ENCODE assay signal across 1 cellular context in the genomic region with DNA sequence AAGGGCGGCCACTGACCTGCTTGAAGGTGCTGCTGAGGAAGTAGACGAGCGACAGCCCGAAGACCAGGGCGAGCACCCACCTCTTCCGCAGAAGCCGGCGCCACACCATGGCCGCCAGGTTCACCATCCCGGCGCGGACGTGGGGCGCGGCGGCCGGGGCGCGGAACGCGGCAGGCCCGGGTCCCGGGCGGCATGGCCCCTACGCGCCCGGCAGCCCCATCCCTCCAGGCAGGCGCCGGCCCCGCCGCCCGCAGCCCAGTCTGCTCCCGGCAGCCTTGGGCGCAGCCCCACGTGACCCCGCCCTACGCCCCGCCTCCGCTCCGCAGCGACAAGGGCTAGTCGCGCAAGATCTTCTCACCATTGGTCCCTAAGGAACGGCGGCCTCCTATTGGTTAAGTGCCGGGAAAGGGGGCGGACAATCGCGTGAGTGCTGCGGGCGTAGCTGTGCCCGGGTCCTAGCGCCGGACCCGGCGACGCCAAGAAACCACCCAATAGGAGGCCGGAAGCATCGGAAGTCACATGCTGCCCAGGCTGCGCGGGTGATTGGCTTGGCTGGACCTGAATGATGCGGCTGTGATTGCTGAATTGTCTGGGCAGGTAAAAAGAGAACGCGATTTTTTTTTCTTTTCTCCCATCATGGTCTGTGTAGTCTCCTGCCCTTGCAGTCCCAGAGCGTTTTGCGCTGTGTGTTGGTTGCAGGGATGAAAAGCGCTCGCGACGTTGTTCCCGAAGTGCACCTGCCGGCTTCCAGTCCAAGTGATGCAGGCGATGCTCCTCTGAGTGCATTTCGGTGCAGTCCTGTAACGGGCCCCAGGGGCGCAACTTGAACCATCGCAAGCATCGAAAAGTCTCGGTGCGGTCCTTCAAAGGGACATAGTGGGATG.
TF ChIP-seq lines count a peak whose summit lies in the region.

A gene with protein sequence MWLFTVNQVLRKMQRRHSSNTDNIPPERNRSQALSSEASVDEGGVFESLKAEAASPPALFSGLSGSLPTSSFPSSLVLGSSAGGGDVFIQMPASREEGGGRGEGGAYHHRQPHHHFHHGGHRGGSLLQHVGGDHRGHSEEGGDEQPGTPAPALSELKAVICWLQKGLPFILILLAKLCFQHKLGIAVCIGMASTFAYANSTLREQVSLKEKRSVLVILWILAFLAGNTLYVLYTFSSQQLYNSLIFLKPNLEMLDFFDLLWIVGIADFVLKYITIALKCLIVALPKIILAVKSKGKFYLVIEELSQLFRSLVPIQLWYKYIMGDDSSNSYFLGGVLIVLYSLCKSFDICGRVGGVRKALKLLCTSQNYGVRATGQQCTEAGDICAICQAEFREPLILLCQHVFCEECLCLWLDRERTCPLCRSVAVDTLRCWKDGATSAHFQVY (plus strand): TSS at position 542 of the 884 bp plus-strand sequence. CDS start 2,183 bp downstream, outside the sequence.
A gene with protein sequence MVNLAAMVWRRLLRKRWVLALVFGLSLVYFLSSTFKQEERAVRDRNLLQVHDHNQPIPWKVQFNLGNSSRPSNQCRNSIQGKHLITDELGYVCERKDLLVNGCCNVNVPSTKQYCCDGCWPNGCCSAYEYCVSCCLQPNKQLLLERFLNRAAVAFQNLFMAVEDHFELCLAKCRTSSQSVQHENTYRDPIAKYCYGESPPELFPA (minus strand): TSS at position 296 of the 884 bp plus-strand sequence. CDS start 169 bp downstream, at position 127.

TF ChIP-seq in SK-N-SH, 30 proteins besides CTCF, POLR2A, EP300 and RAD21 (continued from another document):
- TF ChIP-seq, protein P1, sequence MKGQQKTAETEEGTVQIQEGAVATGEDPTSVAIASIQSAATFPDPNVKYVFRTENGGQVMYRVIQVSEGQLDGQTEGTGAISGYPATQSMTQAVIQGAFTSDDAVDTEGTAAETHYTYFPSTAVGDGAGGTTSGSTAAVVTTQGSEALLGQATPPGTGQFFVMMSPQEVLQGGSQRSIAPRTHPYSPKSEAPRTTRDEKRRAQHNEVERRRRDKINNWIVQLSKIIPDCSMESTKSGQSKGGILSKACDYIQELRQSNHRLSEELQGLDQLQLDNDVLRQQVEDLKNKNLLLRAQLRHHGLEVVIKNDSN (IDR thresholded peaks at IDR 0.05; ENCODE audit: borderline replicate concordance, low read depth) = peak; percentile 93
- TF ChIP-seq, protein P2, sequence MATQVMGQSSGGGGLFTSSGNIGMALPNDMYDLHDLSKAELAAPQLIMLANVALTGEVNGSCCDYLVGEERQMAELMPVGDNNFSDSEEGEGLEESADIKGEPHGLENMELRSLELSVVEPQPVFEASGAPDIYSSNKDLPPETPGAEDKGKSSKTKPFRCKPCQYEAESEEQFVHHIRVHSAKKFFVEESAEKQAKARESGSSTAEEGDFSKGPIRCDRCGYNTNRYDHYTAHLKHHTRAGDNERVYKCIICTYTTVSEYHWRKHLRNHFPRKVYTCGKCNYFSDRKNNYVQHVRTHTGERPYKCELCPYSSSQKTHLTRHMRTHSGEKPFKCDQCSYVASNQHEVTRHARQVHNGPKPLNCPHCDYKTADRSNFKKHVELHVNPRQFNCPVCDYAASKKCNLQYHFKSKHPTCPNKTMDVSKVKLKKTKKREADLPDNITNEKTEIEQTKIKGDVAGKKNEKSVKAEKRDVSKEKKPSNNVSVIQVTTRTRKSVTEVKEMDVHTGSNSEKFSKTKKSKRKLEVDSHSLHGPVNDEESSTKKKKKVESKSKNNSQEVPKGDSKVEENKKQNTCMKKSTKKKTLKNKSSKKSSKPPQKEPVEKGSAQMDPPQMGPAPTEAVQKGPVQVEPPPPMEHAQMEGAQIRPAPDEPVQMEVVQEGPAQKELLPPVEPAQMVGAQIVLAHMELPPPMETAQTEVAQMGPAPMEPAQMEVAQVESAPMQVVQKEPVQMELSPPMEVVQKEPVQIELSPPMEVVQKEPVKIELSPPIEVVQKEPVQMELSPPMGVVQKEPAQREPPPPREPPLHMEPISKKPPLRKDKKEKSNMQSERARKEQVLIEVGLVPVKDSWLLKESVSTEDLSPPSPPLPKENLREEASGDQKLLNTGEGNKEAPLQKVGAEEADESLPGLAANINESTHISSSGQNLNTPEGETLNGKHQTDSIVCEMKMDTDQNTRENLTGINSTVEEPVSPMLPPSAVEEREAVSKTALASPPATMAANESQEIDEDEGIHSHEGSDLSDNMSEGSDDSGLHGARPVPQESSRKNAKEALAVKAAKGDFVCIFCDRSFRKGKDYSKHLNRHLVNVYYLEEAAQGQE (IDR thresholded peaks at IDR 0.05; ENCODE audit: low read depth, low read length) = no peak
- peak; percentile 48 for TF ChIP-seq NRF1 (IDR thresholded peaks at IDR 0.05; ENCODE audit: low read depth, low read length)
- TF ChIP-seq TEAD4 (IDR thresholded peaks at IDR 0.05; ENCODE audit: borderline replicate concordance, insufficient read depth) = no peak
- peak; percentile 82 for TF ChIP-seq RFX5 (IDR thresholded peaks at IDR 0.05; ENCODE audit: low read length)
- TF ChIP-seq NFIC (IDR thresholded peaks at IDR 0.05; ENCODE audit: borderline replicate concordance) = no peak; the same call in 1 of the 2 replicates
- TF ChIP-seq RXRA (IDR thresholded peaks at IDR 0.05; ENCODE audit: borderline replicate concordance, low read depth) = no peak
- no peak for TF ChIP-seq GATA2 (CRISPR knock-in tag; IDR thresholded peaks at IDR 0.05)
- TF ChIP-seq EZH2phosphoT487 (IDR thresholded peaks at IDR 0.05; ENCODE audit: borderline replicate concordance, low read depth) = no peak
- TF ChIP-seq, protein P3, sequence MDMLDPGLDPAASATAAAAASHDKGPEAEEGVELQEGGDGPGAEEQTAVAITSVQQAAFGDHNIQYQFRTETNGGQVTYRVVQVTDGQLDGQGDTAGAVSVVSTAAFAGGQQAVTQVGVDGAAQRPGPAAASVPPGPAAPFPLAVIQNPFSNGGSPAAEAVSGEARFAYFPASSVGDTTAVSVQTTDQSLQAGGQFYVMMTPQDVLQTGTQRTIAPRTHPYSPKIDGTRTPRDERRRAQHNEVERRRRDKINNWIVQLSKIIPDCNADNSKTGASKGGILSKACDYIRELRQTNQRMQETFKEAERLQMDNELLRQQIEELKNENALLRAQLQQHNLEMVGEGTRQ (IDR thresholded peaks at IDR 0.05; ENCODE audit: borderline replicate concordance, low read depth, low read length) = peak; percentile 80
- peak; percentile 81; the same call in 1 of the 2 replicates for TF ChIP-seq FOXM1 (IDR thresholded peaks at IDR 0.05; ENCODE audit: low read depth)
- no peak for TF ChIP-seq TAF1 (IDR thresholded peaks at IDR 0.05; ENCODE audit: borderline replicate concordance, low read depth, low read length)
- TF ChIP-seq POLR2AphosphoS5 (IDR thresholded peaks at IDR 0.05; ENCODE audit: low read depth, low read length) = peak; percentile 62
- no peak for TF ChIP-seq RCOR1 (IDR thresholded peaks at IDR 0.05; ENCODE audit: low read length)
- peak; percentile 84 for TF ChIP-seq MXI1 (IDR thresholded peaks at IDR 0.05; ENCODE audit: low read depth, low read length)
- TF ChIP-seq, protein P4, sequence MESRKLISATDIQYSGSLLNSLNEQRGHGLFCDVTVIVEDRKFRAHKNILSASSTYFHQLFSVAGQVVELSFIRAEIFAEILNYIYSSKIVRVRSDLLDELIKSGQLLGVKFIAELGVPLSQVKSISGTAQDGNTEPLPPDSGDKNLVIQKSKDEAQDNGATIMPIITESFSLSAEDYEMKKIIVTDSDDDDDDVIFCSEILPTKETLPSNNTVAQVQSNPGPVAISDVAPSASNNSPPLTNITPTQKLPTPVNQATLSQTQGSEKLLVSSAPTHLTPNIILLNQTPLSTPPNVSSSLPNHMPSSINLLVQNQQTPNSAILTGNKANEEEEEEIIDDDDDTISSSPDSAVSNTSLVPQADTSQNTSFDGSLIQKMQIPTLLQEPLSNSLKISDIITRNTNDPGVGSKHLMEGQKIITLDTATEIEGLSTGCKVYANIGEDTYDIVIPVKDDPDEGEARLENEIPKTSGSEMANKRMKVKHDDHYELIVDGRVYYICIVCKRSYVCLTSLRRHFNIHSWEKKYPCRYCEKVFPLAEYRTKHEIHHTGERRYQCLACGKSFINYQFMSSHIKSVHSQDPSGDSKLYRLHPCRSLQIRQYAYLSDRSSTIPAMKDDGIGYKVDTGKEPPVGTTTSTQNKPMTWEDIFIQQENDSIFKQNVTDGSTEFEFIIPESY (IDR thresholded peaks at IDR 0.05; ENCODE audit: borderline replicate concordance, low read depth) = no peak
- TF ChIP-seq, protein P5, sequence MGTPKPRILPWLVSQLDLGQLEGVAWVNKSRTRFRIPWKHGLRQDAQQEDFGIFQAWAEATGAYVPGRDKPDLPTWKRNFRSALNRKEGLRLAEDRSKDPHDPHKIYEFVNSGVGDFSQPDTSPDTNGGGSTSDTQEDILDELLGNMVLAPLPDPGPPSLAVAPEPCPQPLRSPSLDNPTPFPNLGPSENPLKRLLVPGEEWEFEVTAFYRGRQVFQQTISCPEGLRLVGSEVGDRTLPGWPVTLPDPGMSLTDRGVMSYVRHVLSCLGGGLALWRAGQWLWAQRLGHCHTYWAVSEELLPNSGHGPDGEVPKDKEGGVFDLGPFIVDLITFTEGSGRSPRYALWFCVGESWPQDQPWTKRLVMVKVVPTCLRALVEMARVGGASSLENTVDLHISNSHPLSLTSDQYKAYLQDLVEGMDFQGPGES (IDR thresholded peaks at IDR 0.05; ENCODE audit: low read depth, low read length) = peak; percentile 66
- peak; percentile 76 for TF ChIP-seq GABPA (IDR thresholded peaks at IDR 0.05; ENCODE audit: low read depth)
- TF ChIP-seq FOXJ3 (CRISPR knock-in tag; IDR thresholded peaks at IDR 0.05) = no peak
- 0 out of 2 replicates have a peak, but pooled peaks have one; percentile 40 for TF ChIP-seq SIN3A (IDR thresholded peaks at IDR 0.05; ENCODE audit: borderline replicate concordance, low read depth, low read length)
- peak; percentile 84 for TF ChIP-seq CHD2 (IDR thresholded peaks at IDR 0.05; ENCODE audit: low read length, partially characterized antibody)
- TF ChIP-seq, protein P6, sequence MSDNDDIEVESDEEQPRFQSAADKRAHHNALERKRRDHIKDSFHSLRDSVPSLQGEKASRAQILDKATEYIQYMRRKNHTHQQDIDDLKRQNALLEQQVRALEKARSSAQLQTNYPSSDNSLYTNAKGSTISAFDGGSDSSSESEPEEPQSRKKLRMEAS (IDR thresholded peaks at IDR 0.05; ENCODE audit: low read depth) = peak; percentile 54; the same call in 1 of the 2 replicates
- TF ChIP-seq, protein P7, sequence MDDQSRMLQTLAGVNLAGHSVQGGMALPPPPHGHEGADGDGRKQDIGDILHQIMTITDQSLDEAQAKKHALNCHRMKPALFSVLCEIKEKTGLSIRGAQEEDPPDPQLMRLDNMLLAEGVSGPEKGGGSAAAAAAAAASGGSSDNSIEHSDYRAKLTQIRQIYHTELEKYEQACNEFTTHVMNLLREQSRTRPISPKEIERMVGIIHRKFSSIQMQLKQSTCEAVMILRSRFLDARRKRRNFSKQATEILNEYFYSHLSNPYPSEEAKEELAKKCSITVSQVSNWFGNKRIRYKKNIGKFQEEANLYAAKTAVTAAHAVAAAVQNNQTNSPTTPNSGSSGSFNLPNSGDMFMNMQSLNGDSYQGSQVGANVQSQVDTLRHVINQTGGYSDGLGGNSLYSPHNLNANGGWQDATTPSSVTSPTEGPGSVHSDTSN (IDR thresholded peaks at IDR 0.05) = peak; percentile 74
- TF ChIP-seq SMC3 (IDR thresholded peaks at IDR 0.05; ENCODE audit: low read depth, low read length) = 0 out of 2 replicates have a peak, but pooled peaks have one; percentile 11
- no peak for TF ChIP-seq YY1 (IDR thresholded peaks at IDR 0.05; ENCODE audit: low read depth)
- no peak for TF ChIP-seq MEF2A (IDR thresholded peaks at IDR 0.05; ENCODE audit: borderline replicate concordance, low read depth)
- no peak for TF ChIP-seq JUND (IDR thresholded peaks at IDR 0.05)
- TF ChIP-seq ELF1 (IDR thresholded peaks at IDR 0.05) = peak; percentile 54; the same call in 1 of the 2 replicates
- TF ChIP-seq FOSL2 (IDR thresholded peaks at IDR 0.05; ENCODE audit: borderline replicate concordance, low read depth) = no peak
